In the genomic region with DNA sequence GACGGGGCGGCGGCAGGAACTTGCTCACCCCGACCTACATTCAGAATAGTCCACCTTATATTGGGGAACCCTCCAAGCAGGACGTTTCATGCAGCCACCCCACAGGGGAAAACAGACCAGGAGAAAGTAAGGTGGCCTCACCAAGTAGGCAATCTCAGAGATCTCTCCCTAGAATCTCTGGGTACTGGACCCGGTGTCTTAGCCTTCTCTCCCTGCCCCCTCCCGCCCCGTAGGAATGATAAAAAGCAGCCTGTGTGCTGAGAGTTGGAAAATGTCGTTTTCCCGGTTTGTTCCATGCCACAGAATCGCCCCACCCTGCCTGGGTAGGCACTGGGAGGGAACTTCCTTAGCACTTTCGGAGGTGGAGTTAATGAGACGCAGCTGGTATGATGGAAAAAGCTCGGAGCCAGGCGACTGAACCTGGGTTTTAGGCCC, we compare ENCODE assay signal across 8 cellular contexts.
A peak's percentile ranks its signal among the peaks of the same experiment; 100 is the strongest.
DNase-seq lines count a peak whose midpoint lies in the region; ATAC-seq and TF ChIP-seq lines count a peak whose summit lies in the region.

No MANE protein-coding gene starts in this region.

- peaks cover 67% of the 10 kb centered on the region for H3K27me3 Mint-ChIP-seq in activated T-cell treated with anti-CD3 and anti-CD28 coated beads, Interleukin-2, amount 50 U/mL, for 24 hours

- H3K27me3 ChIP-seq in mucosa of rectum (ENCODE audit: control insufficient read depth in 2 of 2, insufficient read depth in 2 of 2, low read length in 2 of 2) = no peaks in the 10 kb centered on the region

- H3K36me3 Mint-ChIP-seq in activated T-cell treated with anti-CD3 and anti-CD28 coated beads, Interleukin-2, amount 50 U/mL, for 24 hours (ENCODE audit: low read depth) = no peaks in the 10 kb centered on the region

- no peak for DNase-seq in activated T-cell treated with anti-CD3 and anti-CD28 coated beads, Interleukin-2, amount 50 U/mL, for 24 hours
- no peak for DNase-seq in activated T-cell treated with anti-CD3 and anti-CD28 coated beads, Interleukin-2, amount 50 U/mL, for 48 hours
- DNase-seq in RKO (ENCODE audit: low spot score) (peak; percentile 63), epithelial cell of esophagus (ENCODE audit: low read depth) (peak; percentile 95), NCI-H1930 (lab: John Stamatoyannopoulos, UW) (no peak)

- ATAC-seq in GM19467 (IDR thresholded peaks at IDR 0.05; ENCODE audit: unreplicated experiment) (no peak), GM18502 (IDR thresholded peaks at IDR 0.05; ENCODE audit: poor library complexity, unreplicated experiment) (no peak)

- no peaks in the 10 kb centered on the region for H3K9me3 Mint-ChIP-seq in activated T-cell treated with anti-CD3 and anti-CD28 coated beads, Interleukin-2, amount 50 U/mL, for 24 hours

- H3K36me3 ChIP-seq in mucosa of rectum (ENCODE audit: control insufficient read depth in 2 of 2, insufficient read depth in 2 of 2, low read length in 2 of 2) = no peaks in the 10 kb centered on the region

- no peak for TF ChIP-seq CTCF in epithelial cell of esophagus (IDR thresholded peaks at IDR 0.05; ENCODE audit: insufficient read depth, low read depth, low read length, missing control alignments)

- no peaks in the 10 kb centered on the region for H3K9me3 ChIP-seq in mucosa of rectum (ENCODE audit: control insufficient read depth in 2 of 2, low read length in 2 of 2)

- H3K27ac ChIP-seq in mucosa of rectum (ENCODE audit: low read depth in 2 of 2, low read length in 2 of 2) = peak overlapping the region; percentile 88

- peaks cover 7% of the 10 kb centered on the region for H3K4me1 Mint-ChIP-seq in activated T-cell treated with anti-CD3 and anti-CD28 coated beads, Interleukin-2, amount 50 U/mL, for 24 hours (ENCODE audit: low read depth)

- H3K4me3 Mint-ChIP-seq in activated T-cell treated with anti-CD3 and anti-CD28 coated beads, Interleukin-2, amount 50 U/mL, for 24 hours = peak overlapping the region; percentile 75

- H3K4me1 ChIP-seq in mucosa of rectum (ENCODE audit: control insufficient read depth in 2 of 2, insufficient read depth in 2 of 2, low read length in 2 of 2) = peaks cover 3 to 12% of the 10 kb centered on the region in 2 donors

- H3K9ac ChIP-seq in mucosa of rectum (ENCODE audit: low read depth in 1 of 2, low read length in 2 of 2) = peak overlapping the region; percentile 70 to 88

- no peak overlapping the region for H3K27ac Mint-ChIP-seq in activated T-cell treated with anti-CD3 and anti-CD28 coated beads, Interleukin-2, amount 50 U/mL, for 24 hours

- H3K4me3 ChIP-seq in epithelial cell of esophagus (ENCODE audit: low read length) = peak overlapping the region; percentile 82
- peak overlapping the region; percentile 82 to 83 for H3K4me3 ChIP-seq in mucosa of rectum (ENCODE audit: low read length in 2 of 2)

Comparison
In these comparisons a context has a peak if more than half of its experiments do, and no peak if none do; other contexts are left out.
1. DNase-seq: peak in RKO (single experiment) and epithelial cell of esophagus (single experiment); none in activated T-cell treated with anti-CD3 and anti-CD28 coated beads, Interleukin-2, amount 50 U/mL, for 24 hours (single experiment), activated T-cell treated with anti-CD3 and anti-CD28 coated beads, Interleukin-2, amount 50 U/mL, for 48 hours (0 of 2) and NCI-H1930 (0 of 2).